ENCODE assay signal across 17 cellular contexts in genomic region chr5:41286165-41286564, GRCh38.
A peak's percentile ranks its signal among the peaks of the same experiment; 100 is the strongest.
DNase-seq lines count a peak whose midpoint lies in the region; ATAC-seq and TF ChIP-seq lines count a peak whose summit lies in the region.
"Had no signal": no experiment of that assay in that cellular context is flagged by ENCODE, and none has a peak within 500 bp of the region (broad histone marks: within the 10 kb centered on the region; RNA-seq: fewer than 3 reads in every experiment).

No MANE protein-coding gene starts in this region.

- H3K27ac ChIP-seq in right atrium auricular region (peak overlapping the region in 1 of 2 donors; percentile 16), SK-N-SH (ENCODE audit: low read depth in 2 of 2, low read length in 1 of 2) (peak overlapping the region in 1 of 2 experiments; percentile 83; a peak in 2 of 4 replicates)
- H3K27ac ChIP-seq: BLaER1 treated with 17β-estradiol and CSF1 and Interleukin-3, amounts not matched to agents 10 nM and 100 nM; HL-60 had no signal

- DNase-seq in Right ventricle myocardium superior (no peak), right atrium auricular region (ENCODE audit: low spot score) (no peak), SK-N-SH (peak; percentile 46), fibroblast of pulmonary artery (ENCODE audit: low read depth) (peak; percentile 28), left ventricle myocardium superior (no peak), NCI-H774 (lab: John Stamatoyannopoulos, UW) (no peak), cortex of kidney (lab: John Stamatoyannopoulos, UW) (no peak), pons (ENCODE audit: low spot score) (no peak)
- DNase-seq: 8988T; Caco-2; CD8-positive, alpha-beta T cell; H7; HFFc6 had no signal

- TF ChIP-seq CTCF in right atrium auricular region (IDR thresholded peaks at IDR 0.05) (no peak), SK-N-SH (IDR thresholded peaks at IDR 0.05) (no peak), fibroblast of pulmonary artery (IDR thresholded peaks at IDR 0.05; ENCODE audit: low read length, missing control alignments) (no peak)

- POLR2A ChIA-PET in SK-N-SH (lab: Yijun Ruan, JAX): no interaction called here

- 52% methylated on average over 2 of the region's 2 CpGs for WGBS in SK-N-SH (ENCODE audit: low lambda C conversion rate)

- H3K4me3 ChIP-seq in right atrium auricular region (no peak overlapping the region), SK-N-SH (ENCODE audit: low read depth in 2 of 2, low read length in 1 of 2) (no peak overlapping the region), fibroblast of pulmonary artery (replicated peaks; ENCODE audit: low read depth, low read length) (no peak overlapping the region)
- H3K4me3 ChIP-seq: BLaER1 treated with 17β-estradiol and CSF1 and Interleukin-3, amounts not matched to agents 10 nM and 100 nM; GM23338 had no signal

- no peak overlapping the region for H3K9ac ChIP-seq in SK-N-SH
- H3K9ac ChIP-seq: BLaER1 treated with 17β-estradiol and CSF1 and Interleukin-3, amounts not matched to agents 10 nM and 100 nM had no signal

- peak in 1 of 2 experiments; percentile 43; a peak in 1 of 4 replicates for TF ChIP-seq EP300 in SK-N-SH (IDR thresholded peaks at IDR 0.05; ENCODE audit: borderline replicate concordance in 1 of 2, low read depth in 1 of 2, low read length in 1 of 2)

- CTCF ChIA-PET in SK-N-SH (lab: Yijun Ruan, JAX): interaction anchor here (0.7 to 1.9 kb wide), 4 partner anchors 10 to 83 kb away, joined by 3 to 11 read pairs (median 6); no protein-coding TSS in a partner anchor

- H3K9me3 ChIP-seq in right atrium auricular region: no peaks in the 10 kb centered on the region
- H3K9me3 ChIP-seq in SK-N-SH: no peaks in the 10 kb centered on the region
- H3K9me3 ChIP-seq: Caco-2 had no signal

- H3K36me3 ChIP-seq in right atrium auricular region: no peaks in the 10 kb centered on the region
- no peaks in the 10 kb centered on the region for H3K36me3 ChIP-seq in SK-N-SH (replicated peaks in 1 of 2; ENCODE audit: control insufficient read depth in 1 of 2, insufficient read depth in 2 of 2, low read length in 1 of 2)
- H3K36me3 ChIP-seq: BLaER1 treated with 17β-estradiol and CSF1 and Interleukin-3, amounts not matched to agents 10 nM and 100 nM had no signal

- intact Hi-C loops in Right ventricle myocardium superior (cut with DNase I): no loop called here
- intact Hi-C loops in left ventricle myocardium superior (cut with micrococcal nuclease): no loop called here

- ATAC-seq in Right ventricle myocardium superior (ENCODE audit: poor library complexity): peak; percentile 71
- peak; percentile 83 for ATAC-seq in left ventricle myocardium superior
- ATAC-seq: CD8-positive, alpha-beta T cell; GM23338; HCT116 had no signal

- H3K4me2 ChIP-seq in SK-N-SH: no peak overlapping the region
- H3K4me2 ChIP-seq: BLaER1 treated with 17β-estradiol and CSF1 and Interleukin-3, amounts not matched to agents 10 nM and 100 nM had no signal

- no peaks in the 10 kb centered on the region for H3K79me2 ChIP-seq in SK-N-SH (ENCODE audit: insufficient read depth)

- H3K9me2 ChIP-seq in SK-N-SH: no peaks in the 10 kb centered on the region

- no peaks in the 10 kb centered on the region for H3K27me3 ChIP-seq in right atrium auricular region
- H3K27me3 ChIP-seq in SK-N-SH (ENCODE audit: insufficient read depth): no peaks in the 10 kb centered on the region
- H3K27me3 ChIP-seq: BLaER1 treated with 17β-estradiol and CSF1 and Interleukin-3, amounts not matched to agents 10 nM and 100 nM had no signal

- no peaks in the 10 kb centered on the region for H4K20me1 ChIP-seq in SK-N-SH (ENCODE audit: insufficient read depth)
- H4K20me1 ChIP-seq: BLaER1 treated with 17β-estradiol and CSF1 and Interleukin-3, amounts not matched to agents 10 nM and 100 nM had no signal

- H2AFZ ChIP-seq in SK-N-SH (ENCODE audit: low read depth): no peak overlapping the region

- H3F3A ChIP-seq in SK-N-SH (replicated peaks; ENCODE audit: insufficient read depth): no peaks in the 10 kb centered on the region

- TF ChIP-seq RAD21 in SK-N-SH (IDR thresholded peaks at IDR 0.05; ENCODE audit: low read length): 0 out of 2 replicates have a peak, but pooled peaks have one; percentile 11

- H3K4me1 ChIP-seq in right atrium auricular region (peaks cover 0 to 5% of the 10 kb centered on the region in 2 donors), SK-N-SH (ENCODE audit: control insufficient read depth in 1 of 2, insufficient read depth in 2 of 2, low read depth in 1 of 2, low read length in 1 of 2) (peaks cover 0 to 16% of the 10 kb centered on the region in 2 experiments; a peak in 2 of 4 replicates)
- H3K4me1 ChIP-seq: BLaER1 treated with 17β-estradiol and CSF1 and Interleukin-3, amounts not matched to agents 10 nM and 100 nM; Caco-2 had no signal

TF ChIP-seq in SK-N-SH, 30 proteins besides CTCF, POLR2A, EP300 and RAD21:
- TF ChIP-seq CHD2 (IDR thresholded peaks at IDR 0.05; ENCODE audit: low read length, partially characterized antibody) (peak; percentile 20), YY1 (IDR thresholded peaks at IDR 0.05; ENCODE audit: low read depth) (no peak), RCOR1 (IDR thresholded peaks at IDR 0.05; ENCODE audit: low read length) (peak; percentile 55; the same call in 1 of the 2 replicates), USF1 (IDR thresholded peaks at IDR 0.05; ENCODE audit: borderline replicate concordance, low read depth) (no peak), FOXJ3 (CRISPR knock-in tag; IDR thresholded peaks at IDR 0.05) (peak; percentile 60; the same call in 1 of the 2 replicates), GATA2 (CRISPR knock-in tag; IDR thresholded peaks at IDR 0.05) (peak; percentile 65), RXRA (IDR thresholded peaks at IDR 0.05; ENCODE audit: borderline replicate concordance, low read depth) (no peak), SIN3A (IDR thresholded peaks at IDR 0.05; ENCODE audit: borderline replicate concordance, low read depth, low read length) (no peak)
- TF ChIP-seq, protein P1, sequence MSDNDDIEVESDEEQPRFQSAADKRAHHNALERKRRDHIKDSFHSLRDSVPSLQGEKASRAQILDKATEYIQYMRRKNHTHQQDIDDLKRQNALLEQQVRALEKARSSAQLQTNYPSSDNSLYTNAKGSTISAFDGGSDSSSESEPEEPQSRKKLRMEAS (IDR thresholded peaks at IDR 0.05; ENCODE audit: low read depth): no peak

Comparison
In these comparisons a context has a peak if more than half of its experiments do, and no peak if none do; other contexts are left out.
1. DNase-seq: peak in SK-N-SH (single experiment) and fibroblast of pulmonary artery (single experiment); none in Right ventricle myocardium superior (single experiment), right atrium auricular region (single experiment), left ventricle myocardium superior (single experiment), NCI-H774 (single experiment), cortex of kidney (single experiment) and pons (single experiment).